In genomic region chrX:124098089-124098488, GRCh38 we compare ENCODE assay signal across 8 cellular contexts.
A peak's percentile ranks its signal among the peaks of the same experiment; 100 is the strongest.
DNase-seq lines count a peak whose midpoint lies in the region; ATAC-seq and TF ChIP-seq lines count a peak whose summit lies in the region.

No MANE protein-coding gene starts in this region.

- in situ Hi-C loops in mammary epithelial cell (cut with MboI; ENCODE audit: low sequenced_read_pairs in 2 of 2) (no loop called here), GM13976 (cut with MboI; ENCODE audit: low sequenced_read_pairs, unreplicated experiment) (no loop called here)

- ATAC-seq in heart left ventricle (no peak), Right ventricle myocardium inferior (no peak)

- H3K4me1 ChIP-seq in heart left ventricle (no peaks in the 10 kb centered on the region), mammary epithelial cell (ENCODE audit: insufficient read depth, low read length) (no peaks in the 10 kb centered on the region), mesenchymal stem cell (ENCODE audit: control insufficient read depth, insufficient read depth, low read depth, low read length) (no peaks in the 10 kb centered on the region), thyroid gland (no peaks in the 10 kb centered on the region)

- H3K9ac ChIP-seq in mammary epithelial cell (ENCODE audit: insufficient read depth, low read length) (no peak overlapping the region), mesenchymal stem cell (ENCODE audit: low read length) (no peak overlapping the region)

- BruUV-seq in mammary epithelial cell (replicated peaks; lab: Mats Ljungman, UMichigan): no TSS peak

- no peak overlapping the region for H2BK12ac ChIP-seq in mesenchymal stem cell (ENCODE audit: low read length in 2 of 2)

- no peaks in the 10 kb centered on the region for H3K79me1 ChIP-seq in mesenchymal stem cell (replicated peaks; ENCODE audit: low read length, poor library complexity, severe bottlenecking)

- no peak overlapping the region for H4K91ac ChIP-seq in mesenchymal stem cell (ENCODE audit: low read length)

- H3K27ac ChIP-seq in heart left ventricle (no peak overlapping the region), mammary epithelial cell (ENCODE audit: insufficient read depth, low read depth, low read length) (no peak overlapping the region), mesenchymal stem cell (ENCODE audit: low read length, poor library complexity, severe bottlenecking) (no peak overlapping the region), thyroid gland (no peak overlapping the region)

- intact Hi-C loops in heart left ventricle (cut with DNase I) (no loop called here), Right ventricle myocardium inferior (cut with DNase I) (loop anchor here (10.0 kb wide), 1 partner anchor 117 kb away; no protein-coding TSS in a partner anchor), mammary epithelial cell (cut with micrococcal nuclease) (loop anchor here (5.0 to 10.0 kb wide), 2 partner anchors 287 to 1034 kb away; no protein-coding TSS in a partner anchor), thyroid gland (cut with DNase I) (no loop called here)

- H3K23ac ChIP-seq in mesenchymal stem cell (ENCODE audit: low read length in 2 of 2): no peak overlapping the region

- no peak overlapping the region for H3K4me2 ChIP-seq in mammary epithelial cell (ENCODE audit: insufficient read depth, low read depth, low read length)
- no peak overlapping the region for H3K4me2 ChIP-seq in mesenchymal stem cell (ENCODE audit: low read length, poor library complexity, severe bottlenecking)

- no peak overlapping the region for H2AFZ ChIP-seq in mammary epithelial cell (ENCODE audit: low read depth, low read length)
- no peak overlapping the region for H2AFZ ChIP-seq in mesenchymal stem cell (ENCODE audit: low read depth, low read length)

- H3K4me3 ChIP-seq in heart left ventricle (no peak overlapping the region), mammary epithelial cell (replicated peaks in 1 of 3; ENCODE audit: insufficient read depth in 1 of 3, low read depth in 2 of 3, low read length in 3 of 3) (no peak overlapping the region), mesenchymal stem cell (ENCODE audit: insufficient read depth in 1 of 2, low read depth in 1 of 2, low read length in 2 of 2) (no peak overlapping the region), thyroid gland (replicated peaks in 1 of 3) (no peak overlapping the region)

- H2AK5ac ChIP-seq in mesenchymal stem cell (ENCODE audit: low read length, severe bottlenecking): no peak overlapping the region

- no peak overlapping the region for H3K14ac ChIP-seq in mesenchymal stem cell (ENCODE audit: low read length in 2 of 2)

- TF ChIP-seq POLR2A in heart left ventricle (IDR thresholded peaks at IDR 0.05): no peak
- no peak for TF ChIP-seq POLR2A in thyroid gland (IDR thresholded peaks at IDR 0.05)

- dilution Hi-C loops in mammary epithelial cell (cut with HindIII; ENCODE audit: low sequenced_read_pairs): no loop called here

- no peak overlapping the region for H3K18ac ChIP-seq in mesenchymal stem cell (ENCODE audit: low read depth in 1 of 2, low read length in 2 of 2)

- no peak overlapping the region for H4K8ac ChIP-seq in mesenchymal stem cell (ENCODE audit: low read length)

- H3K9me3 ChIP-seq in heart left ventricle (no peaks in the 10 kb centered on the region), mammary epithelial cell (replicated peaks; ENCODE audit: insufficient read depth, low read length) (no peaks in the 10 kb centered on the region), mesenchymal stem cell (ENCODE audit: control insufficient read depth, low read length) (no peaks in the 10 kb centered on the region), thyroid gland (no peaks in the 10 kb centered on the region)

- DNase-seq in heart left ventricle (no peak), Right ventricle myocardium inferior (ENCODE audit: missing footprints) (no peak), NCI-H2029 treated with DMSO at 0.1 percent for 48 hours (lab: John Stamatoyannopoulos, UW) (peak; percentile 8), mammary epithelial cell (peak; percentile 8), mesenchymal stem cell (peak; percentile 36), GM13976 (ENCODE audit: low spot score) (no peak), thyroid gland (no peak)
- no peak for DNase-seq in stimulated activated naive CD4-positive, alpha-beta T cell treated with Interleukin-2 at 50 U/mL for 16 hours (lab: John Stamatoyannopoulos, UW)

- no peak overlapping the region for H2BK15ac ChIP-seq in mesenchymal stem cell (ENCODE audit: low read depth, poor library complexity, severe bottlenecking)

- no peak overlapping the region for H2BK5ac ChIP-seq in mesenchymal stem cell (ENCODE audit: low read depth, low read length, poor library complexity, severe bottlenecking)

- no peaks in the 10 kb centered on the region for H3K27me3 ChIP-seq in heart left ventricle
- no peaks in the 10 kb centered on the region for H3K27me3 ChIP-seq in mammary epithelial cell (ENCODE audit: insufficient read depth, low read length)
- no peaks in the 10 kb centered on the region for H3K27me3 ChIP-seq in mesenchymal stem cell (ENCODE audit: control insufficient read depth in 1 of 2, insufficient read depth in 1 of 2, low read length in 2 of 2)
- no peaks in the 10 kb centered on the region for H3K27me3 ChIP-seq in thyroid gland

- CTCF ChIA-PET in mammary epithelial cell (lab: Charles Lee; ENCODE audit: low non-redundant PET): no interaction called here

- H3K36me3 ChIP-seq in heart left ventricle (peaks cover 0 to 89% (median 34%) of the 10 kb centered on the region in 9 donors), mammary epithelial cell (ENCODE audit: insufficient read depth, low read length) (peaks cover 15% of the 10 kb centered on the region), mesenchymal stem cell (ENCODE audit: control insufficient read depth in 1 of 2, insufficient read depth in 2 of 2, low read depth in 1 of 2, low read length in 2 of 2) (peaks cover 0 to 77% of the 10 kb centered on the region in 2 experiments), thyroid gland (peaks cover 0 to 7% of the 10 kb centered on the region in 2 donors)

- no peak overlapping the region for H3K4ac ChIP-seq in mesenchymal stem cell (ENCODE audit: low read depth in 1 of 2, low read length in 2 of 2)

- H3K79me2 ChIP-seq in mammary epithelial cell (ENCODE audit: insufficient read depth, low read length): no peaks in the 10 kb centered on the region

- TF ChIP-seq CTCF in heart left ventricle (IDR thresholded peaks at IDR 0.05) (peak; percentile 23 to 68 (median 52)), mammary epithelial cell (conservative IDR thresholded peaks at IDR 0.05 in 1 of 2, IDR thresholded peaks at IDR 0.05 in 1 of 2; ENCODE audit: extremely low read depth in 1 of 2, insufficient read depth in 1 of 2, low read depth in 1 of 2, low read length in 2 of 2) (peak; percentile 58), GM13976 (IDR thresholded peaks at IDR 0.05; ENCODE audit: borderline replicate concordance, control extremely low read depth, extremely low read depth, insufficient read depth, missing control alignments) (no peak), thyroid gland (IDR thresholded peaks at IDR 0.05) (peak in 3 of 6 experiments; percentile 35 to 40 (median 39))

- H4K20me1 ChIP-seq in mammary epithelial cell (ENCODE audit: insufficient read depth, low read length): no peaks in the 10 kb centered on the region

- no peak overlapping the region for H2BK120ac ChIP-seq in mesenchymal stem cell (ENCODE audit: low read depth, low read length)

Comparison
In these comparisons a context has a peak if more than half of its experiments do, and no peak if none do; other contexts are left out.
1. intact Hi-C loops: an anchor here in Right ventricle myocardium inferior (10.0 kb wide) and mammary epithelial cell (5.0 to 10.0 kb wide); none called in heart left ventricle and thyroid gland.
2. DNase-seq: peak in NCI-H2029 treated with DMSO at 0.1 percent for 48 hours (single experiment), mammary epithelial cell (single experiment) and mesenchymal stem cell (single experiment); none in heart left ventricle (0 of 5), Right ventricle myocardium inferior (single experiment), stimulated activated naive CD4-positive, alpha-beta T cell treated with Interleukin-2 at 50 U/mL for 16 hours (single experiment), GM13976 (single experiment) and thyroid gland (0 of 2).